ENCODE assay signal across 26 cellular contexts in the genomic region with DNA sequence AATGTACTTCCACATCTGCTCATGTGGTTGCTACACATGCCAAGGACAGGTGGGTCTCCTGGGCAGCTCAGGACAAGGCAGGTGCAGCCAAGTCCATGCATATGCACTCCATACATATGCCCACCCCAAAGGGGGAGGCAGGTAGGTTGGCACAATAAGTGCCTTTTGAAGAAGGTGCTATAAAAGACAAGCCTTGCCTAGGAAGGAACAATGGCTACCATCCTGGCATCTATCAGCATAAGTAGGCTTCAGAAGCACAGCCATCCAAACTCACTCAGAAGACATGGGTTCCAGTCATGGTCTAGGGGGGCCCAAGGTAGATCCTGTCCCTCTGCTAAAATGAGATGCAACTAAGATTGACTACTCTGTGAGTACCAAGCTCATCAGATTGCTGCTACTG. TPM values are rescaled to one million over a fixed set of nuclear protein-coding genes. Genes with fewer than 3 reads are reported as not detected.
DNase-seq lines count a peak whose midpoint lies in the region; ATAC-seq and TF ChIP-seq lines count a peak whose summit lies in the region.
"Had no signal": no experiment of that assay in that cellular context is flagged by ENCODE, and none has a peak within 500 bp of the region (broad histone marks: within the 10 kb centered on the region; RNA-seq: fewer than 3 reads in every experiment).

No MANE protein-coding gene starts in this region.

- POLR2A ChIA-PET in activated CD4-positive, alpha-beta memory T cell treated with anti-CD3 and anti-CD28 coated beads for 36 hours (lab: Charles Lee) = no interaction called here
- POLR2A ChIA-PET in activated CD4-positive, alpha-beta memory T cell treated with anti-CD3 and anti-CD28 coated beads, Interleukin-2, amount 10 ng/mL, durations not matched to agents 7 days and 5 days (lab: Charles Lee) = interaction anchor here (1.0 to 2.1 kb wide), 3 partner anchors 8 to 34 kb away, joined by 3 to 5 read pairs (median 4); partner anchors contain the start of gene NBEAL2

- peaks cover 32% of the 10 kb centered on the region for H3K4me1 ChIP-seq in OCI-LY1 (ENCODE audit: insufficient read depth, low read length, severe bottlenecking)

- no peaks in the 10 kb centered on the region for H3K9me2 ChIP-seq in OCI-LY1 (ENCODE audit: low read depth, low read length)

- H3K4me3 Mint-ChIP-seq in activated CD4-positive, alpha-beta memory T cell treated with anti-CD3 and anti-CD28 coated beads for 36 hours = no peak overlapping the region
- H3K4me3 Mint-ChIP-seq in activated CD4-positive, alpha-beta memory T cell treated with anti-CD3 and anti-CD28 coated beads, Interleukin-2, amount 10 ng/mL, durations not matched to agents 7 days and 5 days = no peak overlapping the region
- peak overlapping the region in 1 of 8 donors; percentile 36 for H3K4me3 Mint-ChIP-seq in naive B cell
- no peak overlapping the region for H3K4me3 Mint-ChIP-seq in stimulated activated naive B cell treated with anti-CD40 and anti-IgM and Interleukin-4, amounts not matched to agents 10 μg/mL and 1 μg/mL and 100 μg/mL, for 72 hours
- H3K4me3 Mint-ChIP-seq: GM23338, neural progenitor cell had no signal

- peaks cover 18% of the 10 kb centered on the region for H3K36me3 Mint-ChIP-seq in activated CD4-positive, alpha-beta memory T cell treated with anti-CD3 and anti-CD28 coated beads for 36 hours
- H3K36me3 Mint-ChIP-seq in activated CD4-positive, alpha-beta memory T cell treated with anti-CD3 and anti-CD28 coated beads, Interleukin-2, amount 10 ng/mL, durations not matched to agents 7 days and 5 days (ENCODE audit: low read depth) = peaks cover 51% of the 10 kb centered on the region
- H3K36me3 Mint-ChIP-seq in naive B cell = peaks cover 0 to 9% of the 10 kb centered on the region in 2 donors
- H3K36me3 Mint-ChIP-seq in stimulated activated naive B cell treated with anti-CD40 and anti-IgM and Interleukin-4, amounts not matched to agents 10 μg/mL and 1 μg/mL and 100 μg/mL, for 72 hours = peaks cover 30 to 43% of the 10 kb centered on the region in 2 donors

- CTCF ChIA-PET in activated CD4-positive, alpha-beta memory T cell treated with anti-CD3 and anti-CD28 coated beads for 36 hours (lab: Charles Lee) = no interaction called here
- CTCF ChIA-PET in activated CD4-positive, alpha-beta memory T cell treated with anti-CD3 and anti-CD28 coated beads, Interleukin-2, amount 10 ng/mL, durations not matched to agents 7 days and 5 days (lab: Charles Lee) = no interaction called here

- intact Hi-C loops in activated CD4-positive, alpha-beta memory T cell treated with anti-CD3 and anti-CD28 coated beads for 36 hours (cut with micrococcal nuclease) = loop anchor here (10.0 kb wide), 1 partner anchor 311 kb away; no protein-coding TSS in a partner anchor
- intact Hi-C loops in cardiac septum (cut with DNase I) = no loop called here

- H3K4me3 ChIP-seq in OCI-LY1 (ENCODE audit: low read depth, low read length, poor library complexity, severe bottlenecking) = no peak overlapping the region
- H3K4me3 ChIP-seq: GM23338, heart right ventricle, neural progenitor cell, skin epidermis, tibial nerve had no signal

- H3K27me3 Mint-ChIP-seq in activated CD4-positive, alpha-beta memory T cell treated with anti-CD3 and anti-CD28 coated beads for 36 hours = no peaks in the 10 kb centered on the region
- H3K27me3 Mint-ChIP-seq in activated CD4-positive, alpha-beta memory T cell treated with anti-CD3 and anti-CD28 coated beads, Interleukin-2, amount 10 ng/mL, durations not matched to agents 7 days and 5 days = no peaks in the 10 kb centered on the region
- no peaks in the 10 kb centered on the region for H3K27me3 Mint-ChIP-seq in naive B cell
- no peaks in the 10 kb centered on the region for H3K27me3 Mint-ChIP-seq in stimulated activated naive B cell treated with anti-CD40 and anti-IgM and Interleukin-4, amounts not matched to agents 10 μg/mL and 1 μg/mL and 100 μg/mL, for 72 hours

- peaks cover 34% of the 10 kb centered on the region for H3K4me1 Mint-ChIP-seq in activated CD4-positive, alpha-beta memory T cell treated with anti-CD3 and anti-CD28 coated beads for 36 hours (ENCODE audit: low read depth)
- peaks cover 47% of the 10 kb centered on the region for H3K4me1 Mint-ChIP-seq in activated CD4-positive, alpha-beta memory T cell treated with anti-CD3 and anti-CD28 coated beads, Interleukin-2, amount 10 ng/mL, durations not matched to agents 7 days and 5 days
- peaks cover 28 to 38% (median 34%) of the 10 kb centered on the region in 3 donors for H3K4me1 Mint-ChIP-seq in naive B cell
- H3K4me1 Mint-ChIP-seq in stimulated activated naive B cell treated with anti-CD40 and anti-IgM and Interleukin-4, amounts not matched to agents 10 μg/mL and 1 μg/mL and 100 μg/mL, for 72 hours = peaks cover 30 to 41% of the 10 kb centered on the region in 2 donors

- no peaks in the 10 kb centered on the region for H3K27me3 ChIP-seq in OCI-LY1 (ENCODE audit: insufficient read depth, low read length)
- H3K27me3 ChIP-seq: heart right ventricle, neural progenitor cell, tibial nerve had no signal

- peak overlapping the region; percentile 11 for H3K27ac ChIP-seq in OCI-LY1 (ENCODE audit: low read depth, low read length, poor library complexity, severe bottlenecking)
- H3K27ac ChIP-seq: heart right ventricle, neural progenitor cell, skin epidermis, tibial nerve had no signal

- H3K4me2 ChIP-seq in OCI-LY1 (ENCODE audit: low read length) = no peak overlapping the region
- H3K4me2 ChIP-seq: GM23338, neural progenitor cell had no signal

- H3K9me3 ChIP-seq in OCI-LY1 (ENCODE audit: low read length) = no peaks in the 10 kb centered on the region
- H3K9me3 ChIP-seq: heart right ventricle, tibial nerve had no signal

- peaks cover 49% of the 10 kb centered on the region; the same call in 1 of the 2 replicates for H3K36me3 ChIP-seq in OCI-LY1 (ENCODE audit: insufficient read depth, low read length)
- H3K36me3 ChIP-seq: neural progenitor cell had no signal

- H3K27ac Mint-ChIP-seq in activated CD4-positive, alpha-beta memory T cell treated with anti-CD3 and anti-CD28 coated beads for 36 hours = peak overlapping the region; percentile 43
- no peak overlapping the region for H3K27ac Mint-ChIP-seq in activated CD4-positive, alpha-beta memory T cell treated with anti-CD3 and anti-CD28 coated beads, Interleukin-2, amount 10 ng/mL, durations not matched to agents 7 days and 5 days
- H3K27ac Mint-ChIP-seq in naive B cell = peak overlapping the region in 4 of 6 donors; percentile 56 to 70 (median 65)
- peak overlapping the region; percentile 31 for H3K27ac Mint-ChIP-seq in stimulated activated naive B cell treated with anti-CD40 and anti-IgM and Interleukin-4, amounts not matched to agents 10 μg/mL and 1 μg/mL and 100 μg/mL, for 72 hours
- H3K27ac Mint-ChIP-seq: GM23338, neural progenitor cell had no signal

- no peak for DNase-seq in activated CD4-positive, alpha-beta memory T cell treated with anti-CD3 and anti-CD28 coated beads for 36 hours
- DNase-seq in activated CD4-positive, alpha-beta memory T cell treated with anti-CD3 and anti-CD28 coated beads, Interleukin-2, amount 10 ng/mL, durations not matched to agents 7 days and 5 days = no peak
- DNase-seq in naive B cell (no peak), cardiac septum (ENCODE audit: low spot score) (no peak)
- no peak for DNase-seq in stimulated activated naive B cell treated with anti-CD40 and anti-IgM and Interleukin-4, amounts not matched to agents 10 μg/mL and 1 μg/mL and 100 μg/mL, for 72 hours
- DNase-seq in effector CD8-positive, alpha-beta T cell (lab: John Stamatoyannopoulos, UW) = no peak
- DNase-seq: activated CD4-positive, alpha-beta T cell treated with anti-CD3 and anti-CD28 coated beads for 4 hours; activated CD8-positive, alpha-beta memory T cell treated with anti-CD3 and anti-CD28 coated beads, Interleukin-2, amount 50 U/mL, for 48 hours; activated naive CD4-positive, alpha-beta T cell; Calu3; cerebellar nuclear complex; foreskin fibroblast; heart right ventricle; NCI-H1092 treated with DMSO at 0.1 percent for 48 hours; NCI-H2029 treated with DMSO at 0.1 percent for 48 hours; NCI-H82; OCI-M1; Right ventricle myocardium superior; stimulated activated CD4-positive, alpha-beta T cell treated with anti-CD3 and anti-CD28 coated beads, Interleukin-2, amount 100 ng/mL, for 24 hours; stimulated activated naive CD8-positive, alpha-beta T cell treated with anti-CD3 and anti-CD28 coated beads, Interleukin-15, Interleukin-2, amounts not matched to agents 100 U/mL and 50 U/mL, for 24 hours had no signal

- TF ChIP-seq CTCF in OCI-LY1 (IDR thresholded peaks at IDR 0.05; ENCODE audit: low read length) = no peak

- no peak overlapping the region for H2AFZ ChIP-seq in OCI-LY1 (ENCODE audit: low read length)
- H2AFZ ChIP-seq: GM23338, neural progenitor cell had no signal

- H3K9me3 Mint-ChIP-seq in activated CD4-positive, alpha-beta memory T cell treated with anti-CD3 and anti-CD28 coated beads for 36 hours = no peaks in the 10 kb centered on the region
- no peaks in the 10 kb centered on the region for H3K9me3 Mint-ChIP-seq in activated CD4-positive, alpha-beta memory T cell treated with anti-CD3 and anti-CD28 coated beads, Interleukin-2, amount 10 ng/mL, durations not matched to agents 7 days and 5 days
- H3K9me3 Mint-ChIP-seq in naive B cell = no peaks in the 10 kb centered on the region
- no peaks in the 10 kb centered on the region for H3K9me3 Mint-ChIP-seq in stimulated activated naive B cell treated with anti-CD40 and anti-IgM and Interleukin-4, amounts not matched to agents 10 μg/mL and 1 μg/mL and 100 μg/mL, for 72 hours
- H3K9me3 Mint-ChIP-seq: GM23338, neural progenitor cell had no signal

- no peak overlapping the region for H3K9ac ChIP-seq in OCI-LY1 (ENCODE audit: low read length)
- H3K9ac ChIP-seq: neural progenitor cell had no signal

- no peaks in the 10 kb centered on the region for H4K20me1 ChIP-seq in OCI-LY1 (ENCODE audit: insufficient read depth, low read length)

- H3K79me2 ChIP-seq in OCI-LY1 (ENCODE audit: insufficient read depth, low read length) = no peaks in the 10 kb centered on the region

- no peaks in the 10 kb centered on the region for H3F3A ChIP-seq in OCI-LY1 (ENCODE audit: insufficient read depth, low read length)

- ATAC-seq in naive B cell (ENCODE audit: low read depth in 2 of 2) = no peak
- no peak for ATAC-seq in stimulated activated naive B cell treated with anti-CD40 and anti-IgM and Interleukin-4, amounts not matched to agents 10 μg/mL and 1 μg/mL and 100 μg/mL, for 72 hours (replicated peaks)
- ATAC-seq in activated CD4-positive, CD25-positive, alpha-beta regulatory T cell treated with anti-CD3 and anti-CD28 coated beads, Interleukin-2, amount 50 U/mL, for 24 hours = no peak
- ATAC-seq: GM23338; heart right ventricle; stimulated activated naive CD8-positive, alpha-beta T cell treated with anti-CD3 and anti-CD28 coated beads, Interleukin-15, Interleukin-2, amounts not matched to agents 100 U/mL and 50 U/mL, for 24 hours had no signal

RNA-seq across cellular contexts. Expression of gene NBEAL2, which starts 34.6 kb away (rescaled TPM):
- 100 to 1,000 TPM; 114 to 117 TPM for total RNA-seq in activated CD4-positive, alpha-beta memory T cell treated with anti-CD3 and anti-CD28 coated beads for 36 hours
- total RNA-seq in activated CD4-positive, alpha-beta memory T cell treated with anti-CD3 and anti-CD28 coated beads, Interleukin-2, amount 10 ng/mL, durations not matched to agents 7 days and 5 days = 100 to 1,000 TPM; 254 to 267 TPM
- 1 to 10 TPM in 4 of 6 donors, under 1 TPM in 1, not detected in 1; 0.34 to 2.2 (median 1.5) TPM for polyA plus RNA-seq in naive B cell (ENCODE audit: low read depth in 6 of 6)
- total RNA-seq in cardiac septum = 14.2 TPM

RNA-seq across cellular contexts. Expression of gene CCDC12, which starts 37.5 kb away (rescaled TPM):
- total RNA-seq in activated CD4-positive, alpha-beta memory T cell treated with anti-CD3 and anti-CD28 coated beads for 36 hours = 10 to 100 TPM; 44.3 to 49.9 TPM
- 10 to 100 TPM; 55.0 to 56.7 TPM for total RNA-seq in activated CD4-positive, alpha-beta memory T cell treated with anti-CD3 and anti-CD28 coated beads, Interleukin-2, amount 10 ng/mL, durations not matched to agents 7 days and 5 days
- polyA plus RNA-seq in naive B cell (ENCODE audit: low read depth in 6 of 6) = 100 to 1,000 TPM; 119 to 157 (median 123) TPM
- 35.6 TPM for total RNA-seq in cardiac septum
